ENCODE assay signal across 20 cellular contexts in genomic region chr10:105148456-105148855, GRCh38.
"Had no signal": no experiment of that assay in that cellular context is flagged by ENCODE, and none has a peak within 500 bp of the region (broad histone marks: within the 10 kb centered on the region; RNA-seq: fewer than 3 reads in every experiment).

No MANE protein-coding gene starts in this region.

- FAIRE-seq: endothelial cell of umbilical vein, frontal cortex, pancreas had no signal

- ATAC-seq: left ventricle myocardium superior; lower lobe of right lung; natural killer cell treated with Interleukin-12 subunit alpha and Interleukin-12 subunit beta and Interleukin-15 and Interleukin-18, amount 100 ng/mL, for 72 hours; right lobe of liver; stimulated activated effector memory CD8-positive, alpha-beta T cell treated with anti-CD3 and anti-CD28 coated beads, Interleukin-12 subunit alpha, Interleukin-12 subunit beta, amount 100 ng/mL, for 72 hours had no signal

- H3K27me3 ChIP-seq: neutrophil, right lobe of liver, stomach, tibial artery had no signal

- DNase-seq: dermis blood vessel endothelial cell; effector memory CD4-positive, alpha-beta T cell; left ventricle myocardium superior; lower lobe of right lung; naive B cell; pancreas; right lobe of liver; stimulated activated CD4-positive, alpha-beta T cell treated with anti-CD3 and anti-CD28 coated beads, Interleukin-12 subunit alpha, Interleukin-12 subunit beta, amount 100 ng/mL, for 4 hours; stimulated activated CD4-positive, alpha-beta T cell treated with anti-CD3 and anti-CD28 coated beads, Interleukin-1b, Interleukin-23, amount 100 ng/mL, for 48 hours; stimulated activated CD4-positive, alpha-beta T cell treated with anti-CD3 and anti-CD28 coated beads, Interleukin-4, amount 100 ng/mL, for 24 hours; stimulated activated naive CD4-positive, alpha-beta T cell treated with Interleukin-2 at 50 U/mL for 16 hours; stomach; tibial artery had no signal

- H3K27ac ChIP-seq: coronary artery, lower lobe of right lung, neutrophil, pancreas, right lobe of liver, stomach, tibial artery had no signal

- H3K4me1 ChIP-seq: lower lobe of right lung, right lobe of liver, stomach, tibial artery had no signal

- H3K9me3 ChIP-seq: lower lobe of right lung, neutrophil, pancreas, right lobe of liver, stomach, tibial artery had no signal

- H3K4me3 ChIP-seq: coronary artery, lower lobe of right lung, pancreas, right lobe of liver, smooth muscle cell, stomach, tibial artery had no signal

- H3K36me3 ChIP-seq: lower lobe of right lung, neutrophil, pancreas, right lobe of liver, stomach, tibial artery had no signal
